ENCODE assay signal across 28 cellular contexts in the genomic region with DNA sequence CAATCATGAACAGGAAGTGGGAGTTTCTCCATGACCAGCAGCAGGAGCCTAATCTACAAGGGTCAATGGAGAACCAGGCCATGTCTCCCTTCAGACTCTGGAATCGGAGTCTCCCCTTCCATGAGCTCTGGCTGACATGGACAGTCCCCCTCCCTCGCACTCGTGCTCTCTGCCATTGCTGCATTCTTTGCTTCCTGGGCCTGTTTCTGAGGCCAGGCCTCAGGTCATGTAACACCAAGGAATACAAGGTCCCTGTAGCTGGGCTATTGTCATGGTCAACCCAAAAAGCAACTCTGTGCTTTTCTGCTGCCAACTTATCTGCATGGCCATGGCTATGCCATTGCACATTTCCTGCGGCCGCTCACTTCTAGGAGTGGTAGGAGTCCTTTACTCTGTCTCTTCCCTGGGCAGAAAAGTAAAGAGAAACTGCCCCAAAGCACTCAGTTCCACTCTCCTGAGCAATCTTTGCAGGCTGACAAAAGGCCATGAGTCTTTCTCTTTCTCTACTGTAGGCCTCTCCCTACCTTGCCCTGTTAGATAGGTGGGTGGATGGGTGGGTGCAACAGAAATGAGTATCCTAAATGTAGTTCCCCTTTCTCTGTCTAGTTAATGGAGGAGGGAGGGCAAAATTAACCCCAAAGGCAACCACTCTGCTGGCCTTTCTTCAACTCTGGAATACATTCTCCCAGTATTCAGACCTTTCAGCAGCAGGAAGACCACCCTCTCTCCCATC. TPM values are rescaled to one million over a fixed set of nuclear protein-coding genes. Genes with fewer than 3 reads are reported as not detected.
"Had no signal": no experiment of that assay in that cellular context is flagged by ENCODE, and none has a peak within 500 bp of the region (broad histone marks: within the 10 kb centered on the region; RNA-seq: fewer than 3 reads in every experiment).

No MANE protein-coding gene starts in this region.

- H3K27me3 ChIP-seq: breast epithelium, Peyer's patch had no signal

- H3K36me3 ChIP-seq: breast epithelium, Peyer's patch, SJSA1 had no signal

- H3K4me1 ChIP-seq: breast epithelium, Peyer's patch, SJSA1 had no signal

- H3K4me3 ChIP-seq: breast epithelium, Peyer's patch, SJSA1 had no signal

- H3K27ac ChIP-seq: breast epithelium, Peyer's patch, RWPE1, SJSA1, VCaP had no signal

- DNase-seq: activated CD4-positive, alpha-beta memory T cell treated with anti-CD3 and anti-CD28 coated beads for 36 hours; activated CD4-positive, alpha-beta T cell treated with anti-CD3 and anti-CD28 coated beads, Interleukin-2, amount 10 ng/mL, durations not matched to agents 7 days and 5 days; activated CD4-positive, CD25-positive, alpha-beta regulatory T cell; activated gamma-delta T cell treated with Interleukin-2 at 50 U/mL for 16 hours; activated naive CD4-positive, alpha-beta T cell treated with anti-CD3 and anti-CD28 coated beads, Interleukin-2, amount 10 ng/mL, durations not matched to agents 7 days and 5 days; activated naive CD8-positive, alpha-beta T cell treated with anti-CD3 and anti-CD28 coated beads for 36 hours; activated T-cell treated with anti-CD3 and anti-CD28 coated beads for 4 hours; activated T-cell treated with anti-CD3 and anti-CD28 coated beads, Interleukin-2, amount 50 U/mL, for 72 hours; anterior cingulate cortex; caudate nucleus; Kasumi-1; KBM-7; NCI-H1092 treated with DMSO at 0.1 percent for 48 hours; NCI-H1436; NCI-H1694 treated with DMSO at 0.1 percent for 48 hours; NCI-H2029 treated with DMSO at 0.1 percent for 48 hours; NCI-H345; NCI-H510A; NCI-H526 treated with DMSO at 0.1 percent for 48 hours; NK-92 treated with Interleukin-12 subunit alpha and Interleukin-12 subunit beta, amount 100 ng/mL, for 24 hours; Peyer's patch; Right ventricle myocardium superior; SW 1271 had no signal

- H3K9me3 ChIP-seq: breast epithelium, Peyer's patch, SJSA1 had no signal

- ATAC-seq: activated T-cell treated with anti-CD3 and anti-CD28 coated beads, Interleukin-2, amount 50 U/mL, for 72 hours; SK-N-SH treated with all-trans-retinoic acid at 6 μM for 48 hours had no signal

RNA-seq across cellular contexts. Expression of a gene that starts 40.8 kb away (rescaled TPM):
- total RNA-seq: breast epithelium, Peyer's patch, SJSA1 had no signal
